In genomic region chr2:68463287-68463877, GRCh38 we compare ENCODE assay signal across 8 cellular contexts. TPM values are rescaled to one million over a fixed set of nuclear protein-coding genes. Genes with fewer than 3 reads are reported as not detected.
A peak's percentile ranks its signal among the peaks of the same experiment; 100 is the strongest.
DNase-seq lines count a peak whose midpoint lies in the region; ATAC-seq and TF ChIP-seq lines count a peak whose summit lies in the region.

No MANE protein-coding gene starts in this region.

- H3K27me3 ChIP-seq in heart right ventricle: no peaks in the 10 kb centered on the region
- H3K27me3 ChIP-seq in right cardiac atrium (ENCODE audit: control insufficient read depth, insufficient read depth): no peaks in the 10 kb centered on the region

- ATAC-seq in heart right ventricle: no peak
- no peak for ATAC-seq in right cardiac atrium
- no peak for ATAC-seq in esophagus mucosa
- no peak for ATAC-seq in GM21360 (IDR thresholded peaks at IDR 0.05; ENCODE audit: unreplicated experiment)

- H3K36me3 ChIP-seq in heart right ventricle: no peaks in the 10 kb centered on the region

- no peak for DNase-seq in heart right ventricle
- no peak for DNase-seq in right cardiac atrium
- DNase-seq in NCI-H2029 (lab: John Stamatoyannopoulos, UW): peak; percentile 52
- DNase-seq in astrocyte of the spinal cord (ENCODE audit: low read depth, low spot score): peak; percentile 74
- DNase-seq in kidney tubule cell (ENCODE audit: low spot score): peak; percentile 68
- no peak for DNase-seq in stimulated activated naive CD4-positive, alpha-beta T cell treated with Interleukin-2 at 50 U/mL for 16 hours (lab: John Stamatoyannopoulos, UW)

- in situ Hi-C loops in astrocyte of the spinal cord (cut with HindIII; ENCODE audit: low sequenced_read_pairs): no loop called here

- H3K27ac ChIP-seq in heart right ventricle: no peak overlapping the region
- H3K27ac ChIP-seq in right cardiac atrium (ENCODE audit: low read length): no peak overlapping the region

- intact Hi-C loops in heart right ventricle (cut with DNase I): loop anchor here in 7 of 10 donors (2.0 to 10.0 kb wide), 5 partner anchors 131 to 461 kb away; no protein-coding TSS in a partner anchor
- intact Hi-C loops in right cardiac atrium (cut with DNase I): loop anchor here in 3 of 4 donors (10.0 kb wide), 3 partner anchors 251 to 461 kb away; no protein-coding TSS in a partner anchor

- H3K4me1 ChIP-seq in heart right ventricle (peaks cover 0 to 31% (median 14%) of the 10 kb centered on the region in 9 donors), right cardiac atrium (ENCODE audit: control insufficient read depth, insufficient read depth, low read length) (peaks cover 3% of the 10 kb centered on the region)

- no peak overlapping the region for H3K4me3 ChIP-seq in heart right ventricle
- no peak overlapping the region for H3K4me3 ChIP-seq in right cardiac atrium (ENCODE audit: low read length)
- H3K4me3 ChIP-seq in astrocyte of the spinal cord (ENCODE audit: low read depth, low read length): no peak overlapping the region

- TF ChIP-seq CTCF in heart right ventricle (IDR thresholded peaks at IDR 0.05): peak; percentile 40 to 89 (median 76)
- TF ChIP-seq CTCF in astrocyte of the spinal cord (IDR thresholded peaks at IDR 0.05; ENCODE audit: low read depth, low read length): peak; percentile 76

- 0% methylated on average over 1 of the region's 1 CpG for WGBS in heart right ventricle, 2 donors
- 0% methylated on average over 1 of the region's 1 CpG for WGBS in right cardiac atrium

- no peaks in the 10 kb centered on the region for H3K9me3 ChIP-seq in heart right ventricle
- H3K9me3 ChIP-seq in right cardiac atrium (ENCODE audit: control insufficient read depth, low read length): no peaks in the 10 kb centered on the region

RNA-seq across cellular contexts. Expression of gene FBXO48, which starts 3.7 kb away (rescaled TPM):
- total RNA-seq in heart right ventricle: 1 to 10 TPM in 4 of 10 donors, under 1 TPM in 6; 0.27 to 1.2 (median 0.97) TPM
- polyA plus RNA-seq in heart right ventricle: under 1 TPM; 0.30 to 0.51 TPM
- 1 to 10 TPM in 1 of 4 donors, under 1 TPM in 3; 0.42 to 1.1 (median 0.95) TPM for total RNA-seq in right cardiac atrium
- 0.61 TPM for polyA plus RNA-seq in right cardiac atrium
- 1.00 TPM for total RNA-seq in esophagus mucosa

RNA-seq across cellular contexts. Expression of gene APLF, which starts 4.0 kb away (rescaled TPM):
- 1 to 10 TPM; 3.4 to 6.5 (median 5.1) TPM for total RNA-seq in heart right ventricle
- 1 to 10 TPM in 1 of 2 donors, under 1 TPM in 1; 0.38 to 1.8 TPM for polyA plus RNA-seq in heart right ventricle
- 1 to 10 TPM; 6.2 to 7.6 (median 6.7) TPM for total RNA-seq in right cardiac atrium
- polyA plus RNA-seq in right cardiac atrium: 0.72 TPM
- total RNA-seq in esophagus mucosa: 4.2 TPM

Comparison
In these comparisons a context has a peak if more than half of its experiments do, and no peak if none do; other contexts are left out.
1. DNase-seq: peak in NCI-H2029 (single experiment), astrocyte of the spinal cord (single experiment) and kidney tubule cell (single experiment); none in heart right ventricle (0 of 2), right cardiac atrium (0 of 3) and stimulated activated naive CD4-positive, alpha-beta T cell treated with Interleukin-2 at 50 U/mL for 16 hours (single experiment).